ENCODE assay signal across 10 cellular contexts in genomic region chr18:80210312-80211083, GRCh38. TPM values are rescaled to one million over a fixed set of nuclear protein-coding genes. Genes with fewer than 3 reads are reported as not detected.
DNase-seq lines count a peak whose midpoint lies in the region; ATAC-seq lines count a peak whose summit lies in the region.
"Had no signal": no experiment of that assay in that cellular context is flagged by ENCODE, and none has a peak within 500 bp of the region (broad histone marks: within the 10 kb centered on the region; RNA-seq: fewer than 3 reads in every experiment).

No MANE protein-coding gene starts in this region.

- no peak overlapping the region for H2BK15ac ChIP-seq in mesendoderm (replicated peaks; ENCODE audit: low read depth)

- H3K56ac ChIP-seq in mesendoderm (ENCODE audit: low read length), result no peak overlapping the region

- H4K8ac ChIP-seq in mesendoderm (ENCODE audit: low read depth, low read length), result no peak overlapping the region

- DNase-seq in NOMO-1 (lab: John Stamatoyannopoulos, UW; ENCODE audit: unreplicated experiment in 2 of 2) (peak; percentile 25 to 46), mesendoderm (peak; percentile 37), AML-193 (lab: John Stamatoyannopoulos, UW) (no peak), cerebellum (ENCODE audit: low spot score) (no peak), 8988T (no peak)
- DNase-seq: activated T-cell treated with anti-CD3 and anti-CD28 coated beads, Interleukin-2, amount 50 U/mL, for 24 hours; stimulated activated CD4-positive, alpha-beta T cell treated with anti-CD3 and anti-CD28 coated beads, Interleukin-4, amount 100 ng/mL, for 1 hour had no signal

- H3K9ac ChIP-seq in mesendoderm (ENCODE audit: low read length), result no peak overlapping the region

- no peak overlapping the region for H3K27ac ChIP-seq in mesendoderm (ENCODE audit: low read depth, low read length)

- no peak overlapping the region for H2BK5ac ChIP-seq in mesendoderm (ENCODE audit: low read length)

- H3K4me2 ChIP-seq in mesendoderm (ENCODE audit: low read length), result no peak overlapping the region

- peak; percentile 49 for ATAC-seq in GM19035 (IDR thresholded peaks at IDR 0.05; ENCODE audit: unreplicated experiment)
- peak; percentile 60 for ATAC-seq in HG02763 (IDR thresholded peaks at IDR 0.05; ENCODE audit: unreplicated experiment)
- ATAC-seq in GM21367 (IDR thresholded peaks at IDR 0.05; ENCODE audit: unreplicated experiment), result no peak

- H3K27me3 ChIP-seq in mesendoderm (ENCODE audit: insufficient read depth, low read length, poor library complexity), result no peaks in the 10 kb centered on the region

- H3K4ac ChIP-seq in mesendoderm (ENCODE audit: low read depth, low read length), result no peak overlapping the region

- H3K18ac ChIP-seq in mesendoderm (ENCODE audit: low read length), result no peak overlapping the region

- H4K5ac ChIP-seq in mesendoderm (ENCODE audit: low read length), result no peak overlapping the region

- no peaks in the 10 kb centered on the region for H3K4me1 ChIP-seq in mesendoderm (ENCODE audit: control insufficient read depth, low read depth, low read length)

- no peaks in the 10 kb centered on the region for H3K79me2 ChIP-seq in mesendoderm (ENCODE audit: control insufficient read depth, insufficient read depth, low read length)

- no peaks in the 10 kb centered on the region for H3K79me1 ChIP-seq in mesendoderm (ENCODE audit: low read length)

- no peaks in the 10 kb centered on the region for H3K36me3 ChIP-seq in mesendoderm (ENCODE audit: control insufficient read depth, insufficient read depth, low read length)

- no peak overlapping the region for H3K23ac ChIP-seq in mesendoderm (ENCODE audit: low read length)

- WGBS in mesendoderm (ENCODE audit: extremely low coverage, insufficient coverage, low lambda C conversion rate), result no CpG with 5 or more reads among the region's 6 CpGs

- H2BK120ac ChIP-seq in mesendoderm (ENCODE audit: low read depth, low read length), result no peak overlapping the region

- no peak overlapping the region for H2AK5ac ChIP-seq in mesendoderm (ENCODE audit: low read length)

- H3K4me3 ChIP-seq in mesendoderm (ENCODE audit: low read length), result no peak overlapping the region

RNA-seq across cellular contexts. Expression of gene PARD6G, which starts 36.8 kb away (rescaled TPM):
- 8.3 TPM for polyA plus RNA-seq in mesendoderm (2013, experiment 1 of 2)
- polyA plus RNA-seq in mesendoderm (2013, experiment 2 of 2), result 8.5 TPM
- 11.3 TPM for total RNA-seq in cerebellum

Comparison
In these comparisons a context has a peak if more than half of its experiments do, and no peak if none do; other contexts are left out.
1. DNase-seq: peak in NOMO-1 (2 of 2) and mesendoderm (single experiment); none in AML-193 (0 of 2), cerebellum (single experiment) and 8988T (single experiment).